In the genomic region with DNA sequence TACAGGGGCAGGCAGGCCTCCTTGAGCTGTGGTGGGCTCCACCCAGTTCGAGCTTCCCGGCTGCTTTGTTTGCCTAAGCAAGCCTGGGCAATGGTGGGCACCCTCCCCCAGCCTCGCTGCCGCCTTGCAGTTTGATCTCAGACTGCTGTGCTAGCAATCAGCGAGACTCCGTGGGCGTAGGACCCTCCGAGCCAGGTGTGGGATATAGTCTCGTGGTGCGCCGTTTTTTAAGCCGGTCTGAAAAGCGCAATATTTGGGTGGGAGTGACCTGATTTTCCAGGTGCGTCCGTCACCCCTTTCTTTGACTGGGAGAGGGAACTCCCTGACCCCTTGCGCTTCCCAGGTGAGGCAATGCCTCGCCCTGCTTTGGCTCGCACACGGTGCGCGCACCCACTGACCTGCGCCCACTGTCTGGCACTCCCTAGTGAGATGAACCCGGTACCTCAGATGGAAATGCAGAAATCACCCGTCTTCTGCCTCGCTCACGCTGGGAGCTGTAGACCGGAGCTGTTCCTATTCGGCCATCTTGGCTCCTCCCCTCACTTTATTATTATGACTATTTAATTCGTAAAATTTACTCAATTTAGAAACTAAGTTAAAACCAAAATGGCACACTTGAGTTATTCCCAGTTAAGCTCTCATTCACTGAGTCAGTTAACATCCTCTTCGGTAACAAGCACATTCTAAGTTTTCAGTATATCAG, we compare ENCODE assay signal across 8 cellular contexts.
DNase-seq lines count a peak whose midpoint lies in the region; TF ChIP-seq lines count a peak whose summit lies in the region.
"Not testable (repeated sequence)": the region's sequence is repeated elsewhere in the genome, so short reads cannot be mapped to it uniquely, and the experiment has no call there.

No MANE protein-coding gene starts in this region.

- DNase-seq in Calu3 (peak; percentile 40), NCI-H1105 treated with DMSO at 0.1 percent for 48 hours (lab: John Stamatoyannopoulos, UW) (peak; percentile 3), NCI-H748 (lab: John Stamatoyannopoulos, UW; ENCODE audit: unreplicated experiment) (peak; percentile 9), neural crest cell (ENCODE audit: low read depth, low spot score) (peak; percentile 21)
- DNase-seq in esophagus squamous epithelium (lab: John Stamatoyannopoulos, UW); type B pancreatic cell (ENCODE audit: extremely low spot score, unreplicated experiment): not testable (repeated sequence)

- H3K9ac ChIP-seq in iPS-20b (ENCODE audit: low read depth, low read length): peak overlapping the region; percentile 58; the same call in 1 of the 2 replicates

- H3K27ac Mint-ChIP-seq in Calu3 (ENCODE audit: unreplicated experiment) (peak overlapping the region; percentile 42), brain (peak overlapping the region in 1 of 5 experiments; percentile 38), neural crest cell (ENCODE audit: unreplicated experiment) (peak overlapping the region; percentile 97), type B pancreatic cell (peak overlapping the region; percentile 83)

- peak overlapping the region; percentile 48 to 82 (median 73) for H3K27ac ChIP-seq in esophagus squamous epithelium
- not testable (repeated sequence) for H3K27ac ChIP-seq in iPS-20b (ENCODE audit: low read length)

- H3K9me3 Mint-ChIP-seq in Calu3 (ENCODE audit: low read depth, unreplicated experiment); brain; neural crest cell; type B pancreatic cell: not testable (repeated sequence)

- H3K36me3 Mint-ChIP-seq in Calu3 (ENCODE audit: insufficient read depth, unreplicated experiment); brain; neural crest cell (ENCODE audit: low read depth); type B pancreatic cell: not testable (repeated sequence)

- peaks cover 0 to 32% (median 6%) of the 10 kb centered on the region in 3 donors for H3K4me1 ChIP-seq in esophagus squamous epithelium
- H3K4me1 ChIP-seq in iPS-20b (ENCODE audit: insufficient read depth, low read length): not testable (repeated sequence)

- not testable (repeated sequence) for H3K9me3 ChIP-seq in esophagus squamous epithelium; iPS-20b (ENCODE audit: insufficient read depth, low read depth, low read length)

- not testable (repeated sequence) for TF ChIP-seq POLR2A in esophagus squamous epithelium (IDR thresholded peaks at IDR 0.05)

- H3K27me3 Mint-ChIP-seq in Calu3 (ENCODE audit: unreplicated experiment); brain; neural crest cell (ENCODE audit: low read depth); type B pancreatic cell: not testable (repeated sequence)

- peak overlapping the region; percentile 84 for H3K4me3 Mint-ChIP-seq in Calu3 (ENCODE audit: low read depth, unreplicated experiment)
- peak overlapping the region in 3 of 5 experiments; percentile 56 to 84 (median 77) for H3K4me3 Mint-ChIP-seq in brain
- H3K4me3 Mint-ChIP-seq in neural crest cell: peak overlapping the region; percentile 90
- H3K4me3 Mint-ChIP-seq in type B pancreatic cell: peak overlapping the region; percentile 88

- not testable (repeated sequence) for TF ChIP-seq CTCF in Calu3 (IDR thresholded peaks at IDR 0.05; ENCODE audit: unreplicated experiment); brain (conservative IDR thresholded peaks at IDR 0.05); neural crest cell (conservative IDR thresholded peaks at IDR 0.05); type B pancreatic cell (conservative IDR thresholded peaks at IDR 0.05)
- TF ChIP-seq CTCF in esophagus squamous epithelium (IDR thresholded peaks at IDR 0.05): peak in 1 of 6 experiments; percentile 14

- not testable (repeated sequence) for H3K27me3 ChIP-seq in esophagus squamous epithelium; iPS-20b (ENCODE audit: insufficient read depth, low read length)

- H3K4me1 Mint-ChIP-seq in Calu3 (ENCODE audit: low read depth, unreplicated experiment) (peaks cover 15% of the 10 kb centered on the region), neural crest cell (peaks cover 12% of the 10 kb centered on the region)
- H3K4me1 Mint-ChIP-seq in brain; type B pancreatic cell (ENCODE audit: unreplicated experiment): not testable (repeated sequence)

- CTCF ChIA-PET in Calu3 (lab: Charles Lee): interaction anchor here (0.6 kb wide), 2 partner anchors 127 to 144 kb away, joined by 3 to 4 read pairs; no protein-coding TSS in a partner anchor

- not testable (repeated sequence) for H3K36me3 ChIP-seq in esophagus squamous epithelium; iPS-20b (ENCODE audit: insufficient read depth, low read depth, low read length)

- not testable (repeated sequence) for BruUV-seq in Calu3 (replicated peaks; lab: Mats Ljungman, UMichigan)

- H3K4me3 ChIP-seq in esophagus squamous epithelium: peak overlapping the region; percentile 24 to 57 (median 42)
- H3K4me3 ChIP-seq in iPS-20b (ENCODE audit: low read length): peak overlapping the region; percentile 50

- WGBS in esophagus squamous epithelium, 2 donors: 60 to 78% methylated on average over 10 to 14 of the region's 30 CpGs

- intact Hi-C loops in Calu3 (cut with micrococcal nuclease; ENCODE audit: unreplicated experiment); esophagus squamous epithelium (cut with DNase I): not testable (repeated sequence)
